In the genomic region with DNA sequence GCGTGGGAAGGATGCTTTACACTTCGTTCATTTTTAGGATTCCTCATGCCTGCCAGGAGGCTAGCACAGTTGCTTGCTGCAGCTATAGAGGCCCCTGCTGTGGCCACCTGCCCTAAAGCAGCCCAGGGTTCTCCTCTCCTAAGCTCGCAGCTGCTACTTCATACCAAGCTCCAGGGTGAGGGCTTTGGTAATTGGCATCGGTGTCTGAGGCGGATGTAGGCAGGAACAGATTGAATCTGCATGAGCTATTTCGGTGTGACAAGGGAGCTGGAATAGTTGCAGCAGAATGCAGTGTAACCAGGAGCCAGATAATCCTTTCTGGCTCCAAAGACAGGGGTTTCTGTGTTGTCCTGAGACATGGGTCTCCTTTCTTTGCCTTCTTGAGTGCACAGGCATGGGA, we compare ENCODE assay signal across 12 cellular contexts.
A peak's percentile ranks its signal among the peaks of the same experiment; 100 is the strongest.
DNase-seq lines count a peak whose midpoint lies in the region; ATAC-seq, FAIRE-seq and TF ChIP-seq lines count a peak whose summit lies in the region.
"Had no signal": no experiment of that assay in that cellular context is flagged by ENCODE, and none has a peak within 500 bp of the region (broad histone marks: within the 10 kb centered on the region; RNA-seq: fewer than 3 reads in every experiment).

No MANE protein-coding gene starts in this region.

- intact Hi-C loops in pancreas (cut with DNase I) (no loop called here), kidney (cut with DNase I) (no loop called here)

- H3K4me1 Mint-ChIP-seq in T-cell = peaks cover 22 to 26% (median 23%) of the 10 kb centered on the region in 3 donors
- H3K4me1 Mint-ChIP-seq: naive B cell had no signal

- H3K9ac ChIP-seq in kidney (ENCODE audit: low read length in 2 of 2) = no peak overlapping the region

- no peak for ATAC-seq in T-cell (replicated peaks in 1 of 4)
- peak in 1 of 4 donors; percentile 1 for ATAC-seq in pancreas
- ATAC-seq in GM18498 (IDR thresholded peaks at IDR 0.05; ENCODE audit: unreplicated experiment) = no peak

- H3K27ac Mint-ChIP-seq in T-cell = peak overlapping the region; percentile 9 to 85
- H3K27ac Mint-ChIP-seq: naive B cell had no signal

- CTCF ChIA-PET in T-cell (lab: Charles Lee) = interaction anchor here in 1 of 2 donors (1.0 kb wide), 1 partner anchor 38 kb away, joined by 5 read pairs; no protein-coding TSS in a partner anchor

- DNase-seq in DMS 273 treated with DMSO at 0.1 percent for 48 hours (lab: John Stamatoyannopoulos, UW) (peak; percentile 90), NCI-H187 treated with DMSO at 0.1 percent for 48 hours (lab: John Stamatoyannopoulos, UW) (peak; percentile 43), T-cell (no peak), pancreas (no peak), kidney (no peak), KG1 (lab: John Stamatoyannopoulos, UW) (no peak)
- no peak for DNase-seq in activated CD8-positive, alpha-beta memory T cell treated with anti-CD3 and anti-CD28 coated beads, Interleukin-2, amount 50 U/mL, for 4 hours
- DNase-seq: colonic mucosa, naive B cell, spleen had no signal

- no peaks in the 10 kb centered on the region for H3K9me3 Mint-ChIP-seq in T-cell
- H3K9me3 Mint-ChIP-seq: naive B cell had no signal

- POLR2A ChIA-PET in T-cell (lab: Charles Lee) = no interaction called here

- FAIRE-seq in pancreas (lab: Jason Lieb, UNC) (no peak), kidney (lab: Jason Lieb, UNC) (no peak)
- FAIRE-seq: GM12891 had no signal

- TF ChIP-seq CTCF in pancreas (IDR thresholded peaks at IDR 0.05) = no peak
- TF ChIP-seq CTCF in kidney (IDR thresholded peaks at IDR 0.05; ENCODE audit: borderline replicate concordance, extremely low read depth, insufficient read depth) = no peak

- H3K4me3 ChIP-seq in pancreas (peak overlapping the region in 3 of 4 donors; percentile 17 to 49 (median 31)), kidney (ENCODE audit: low read length in 2 of 2) (no peak overlapping the region)
- H3K4me3 ChIP-seq: colonic mucosa, spleen had no signal

- H3K36me3 Mint-ChIP-seq in T-cell = peaks cover 31% of the 10 kb centered on the region
- H3K36me3 Mint-ChIP-seq: naive B cell had no signal

- H3K27me3 Mint-ChIP-seq in T-cell = no peaks in the 10 kb centered on the region

- no peaks in the 10 kb centered on the region for H3K27me3 ChIP-seq in pancreas
- H3K27me3 ChIP-seq: colonic mucosa, spleen had no signal

- H3K27ac ChIP-seq in pancreas (peak overlapping the region in 3 of 4 donors; percentile 61 to 84 (median 79)), kidney (ENCODE audit: low read depth in 2 of 2, low read length in 2 of 2) (no peak overlapping the region)
- H3K27ac ChIP-seq: colonic mucosa, spleen had no signal

- H3K4me3 Mint-ChIP-seq in T-cell = no peak overlapping the region

- WGBS in pancreas, 2 donors = 43% methylated on average over 6 of the region's 6 CpGs

- H3K4me1 ChIP-seq in pancreas (peaks cover 24 to 61% (median 40%) of the 10 kb centered on the region in 3 donors), kidney (ENCODE audit: control insufficient read depth in 1 of 2, insufficient read depth in 1 of 2, low read depth in 1 of 2, low read length in 2 of 2) (no peaks in the 10 kb centered on the region)

- H3K9me3 ChIP-seq in pancreas (no peaks in the 10 kb centered on the region), kidney (ENCODE audit: control insufficient read depth in 1 of 2, low read length in 2 of 2) (no peaks in the 10 kb centered on the region)
- H3K9me3 ChIP-seq: colonic mucosa, spleen had no signal

- no peaks in the 10 kb centered on the region for H3K36me3 ChIP-seq in pancreas
- no peaks in the 10 kb centered on the region for H3K36me3 ChIP-seq in kidney (ENCODE audit: control insufficient read depth in 1 of 2, insufficient read depth in 2 of 2, low read length in 2 of 2)

Comparison
In these comparisons a context has a peak if more than half of its experiments do, and no peak if none do; other contexts are left out.
1. DNase-seq: peak in DMS 273 treated with DMSO at 0.1 percent for 48 hours (single experiment) and NCI-H187 treated with DMSO at 0.1 percent for 48 hours (single experiment); none in T-cell (0 of 34), pancreas (0 of 6), kidney (single experiment), KG1 (single experiment) and activated CD8-positive, alpha-beta memory T cell treated with anti-CD3 and anti-CD28 coated beads, Interleukin-2, amount 50 U/mL, for 4 hours (single experiment).
2. H3K27ac ChIP-seq: peak in pancreas (3 of 4); none in kidney (0 of 2).
3. H3K4me3 ChIP-seq: peak in pancreas (3 of 4); none in kidney (0 of 2).